8 cellular contexts compared by ENCODE assay signal in the genomic region with DNA sequence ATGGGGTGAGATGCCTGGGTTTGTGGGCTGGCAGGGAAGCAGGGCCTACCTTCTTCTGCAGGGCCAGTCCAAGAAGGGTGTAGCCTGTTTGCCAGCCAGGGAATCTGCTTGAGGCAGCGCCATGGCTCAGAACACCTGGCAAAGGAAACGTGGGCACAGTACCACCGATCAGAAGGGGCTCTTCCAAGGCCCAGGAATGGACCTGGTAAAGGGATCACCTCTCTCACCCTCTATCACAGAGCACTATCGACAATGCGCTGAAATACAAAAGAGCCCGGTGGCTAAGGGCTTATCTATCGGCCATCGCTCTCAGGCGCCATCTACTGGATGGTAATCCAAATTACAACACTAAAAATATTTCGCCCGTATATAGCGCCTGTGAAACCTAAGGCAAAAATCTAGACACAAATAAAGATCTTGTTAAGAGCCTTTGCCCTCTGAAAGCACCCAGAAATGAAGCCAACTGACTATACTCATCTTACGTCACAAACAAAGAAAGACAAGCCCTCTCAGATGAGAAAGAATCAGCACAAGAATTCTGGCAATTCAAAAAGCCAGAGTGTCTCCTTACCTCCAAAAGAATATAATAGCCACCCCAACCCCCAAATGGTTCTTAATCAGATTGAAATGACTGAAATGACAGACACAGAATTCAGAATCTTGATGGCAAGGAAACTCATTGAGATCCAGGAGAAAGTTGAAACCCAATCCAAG.
DNase-seq lines count a peak whose midpoint lies in the region; ATAC-seq and TF ChIP-seq lines count a peak whose summit lies in the region.

No MANE protein-coding gene starts in this region.

- peak; percentile 57 for TF ChIP-seq CTCF in SU-DHL-6 (IDR thresholded peaks at IDR 0.05; ENCODE audit: insufficient read depth, low read length, poor library complexity, severe bottlenecking)
- TF ChIP-seq CTCF in parathyroid adenoma (IDR thresholded peaks at IDR 0.05), result peak; percentile 6

- intact Hi-C loops in activated CD4-positive, alpha-beta T cell treated with anti-CD3 and anti-CD28 coated beads for 36 hours (cut with DNase I, micrococcal nuclease), result loop anchor here (1.0 to 10.0 kb wide), 4 partner anchors 197 to 747 kb away; a partner anchor contains a TSS

- H3K27ac ChIP-seq in SU-DHL-6 (ENCODE audit: low read depth, low read length) (no peak overlapping the region), parathyroid adenoma (no peak overlapping the region)

- no peaks in the 10 kb centered on the region for H3K4me1 ChIP-seq in parathyroid adenoma

- peaks cover 25% of the 10 kb centered on the region for H3K27me3 Mint-ChIP-seq in activated CD4-positive, alpha-beta T cell treated with anti-CD3 and anti-CD28 coated beads for 36 hours
- H3K27me3 Mint-ChIP-seq in effector memory CD8-positive, alpha-beta T cell, result peaks cover 32 to 47% of the 10 kb centered on the region in 2 donors

- no peaks in the 10 kb centered on the region for H3K9me2 ChIP-seq in SU-DHL-6 (replicated peaks; ENCODE audit: insufficient read depth, low read length)

- H3K9ac ChIP-seq in SU-DHL-6 (ENCODE audit: low read length) (no peak overlapping the region), parathyroid adenoma (no peak overlapping the region)

- POLR2A ChIA-PET in activated CD4-positive, alpha-beta T cell treated with anti-CD3 and anti-CD28 coated beads for 36 hours (lab: Charles Lee), result no interaction called here

- CTCF ChIA-PET in activated CD4-positive, alpha-beta T cell treated with anti-CD3 and anti-CD28 coated beads for 36 hours (lab: Charles Lee), result interaction anchor here (2.4 kb wide), 1 partner anchor 197 kb away, joined by 16 read pairs; no protein-coding TSS in a partner anchor

- peaks cover 2% of the 10 kb centered on the region for H3K36me3 Mint-ChIP-seq in activated CD4-positive, alpha-beta T cell treated with anti-CD3 and anti-CD28 coated beads for 36 hours (ENCODE audit: low read depth)
- H3K36me3 Mint-ChIP-seq in effector memory CD8-positive, alpha-beta T cell (ENCODE audit: insufficient read depth), result no peaks in the 10 kb centered on the region

- H4K20me1 ChIP-seq in SU-DHL-6 (ENCODE audit: low read depth, low read length), result no peaks in the 10 kb centered on the region

- H3F3A ChIP-seq in SU-DHL-6 (ENCODE audit: insufficient read depth), result no peaks in the 10 kb centered on the region

- H3K4me3 ChIP-seq in SU-DHL-6 (ENCODE audit: insufficient read depth, low read length, poor library complexity, severe bottlenecking), result no peak overlapping the region
- H3K4me3 ChIP-seq in parathyroid adenoma (ENCODE audit: low read depth, low read length), result no peak overlapping the region

- no peak overlapping the region for H3K4me2 ChIP-seq in SU-DHL-6 (ENCODE audit: low read depth, low read length, poor library complexity, severe bottlenecking)
- H3K4me2 ChIP-seq in parathyroid adenoma (ENCODE audit: low read length), result no peak overlapping the region

- H3K4me3 Mint-ChIP-seq in activated CD4-positive, alpha-beta T cell treated with anti-CD3 and anti-CD28 coated beads for 36 hours, result no peak overlapping the region
- H3K4me3 Mint-ChIP-seq in effector memory CD8-positive, alpha-beta T cell, result no peak overlapping the region

- H3K79me2 ChIP-seq in SU-DHL-6 (ENCODE audit: insufficient read depth, low read length) (no peaks in the 10 kb centered on the region), parathyroid adenoma (no peaks in the 10 kb centered on the region)

- H3K27me3 ChIP-seq in SU-DHL-6 (ENCODE audit: low read length) (no peaks in the 10 kb centered on the region), parathyroid adenoma (ENCODE audit: control insufficient read depth, insufficient read depth, low read length) (no peaks in the 10 kb centered on the region)

- H3K9me3 Mint-ChIP-seq in activated CD4-positive, alpha-beta T cell treated with anti-CD3 and anti-CD28 coated beads for 36 hours (ENCODE audit: low read depth), result no peaks in the 10 kb centered on the region
- no peaks in the 10 kb centered on the region for H3K9me3 Mint-ChIP-seq in effector memory CD8-positive, alpha-beta T cell

- no peak overlapping the region for H3K27ac Mint-ChIP-seq in activated CD4-positive, alpha-beta T cell treated with anti-CD3 and anti-CD28 coated beads for 36 hours
- no peak overlapping the region for H3K27ac Mint-ChIP-seq in effector memory CD8-positive, alpha-beta T cell

- no peaks in the 10 kb centered on the region for H3K36me3 ChIP-seq in SU-DHL-6 (ENCODE audit: low read length)
- no peaks in the 10 kb centered on the region for H3K36me3 ChIP-seq in parathyroid adenoma (ENCODE audit: control insufficient read depth, insufficient read depth, low read length)

- H3K9me3 ChIP-seq in SU-DHL-6 (ENCODE audit: insufficient read depth, low read length), result no peaks in the 10 kb centered on the region
- H3K9me3 ChIP-seq in parathyroid adenoma (ENCODE audit: control insufficient read depth, low read length), result no peaks in the 10 kb centered on the region

- H3K4me1 Mint-ChIP-seq in activated CD4-positive, alpha-beta T cell treated with anti-CD3 and anti-CD28 coated beads for 36 hours, result no peaks in the 10 kb centered on the region
- H3K4me1 Mint-ChIP-seq in effector memory CD8-positive, alpha-beta T cell (ENCODE audit: low read depth in 2 of 2), result no peaks in the 10 kb centered on the region

- peak; percentile 49 for DNase-seq in activated CD4-positive, alpha-beta T cell treated with anti-CD3 and anti-CD28 coated beads for 36 hours
- DNase-seq in activated CD4-positive, alpha-beta T cell treated with anti-CD3 and anti-CD28 coated beads, Interleukin-2, amount 50 U/mL, for 1 hour, result no peak
- peak; percentile 38 to 40 (median 40) for DNase-seq in effector memory CD8-positive, alpha-beta T cell
- DNase-seq in NCI-H446 treated with DMSO at 0.1 percent for 48 hours (lab: John Stamatoyannopoulos, UW) (no peak), pons (ENCODE audit: low spot score) (no peak)

- no peak overlapping the region for H2AFZ ChIP-seq in SU-DHL-6 (ENCODE audit: low read depth, low read length, severe bottlenecking)
- H2AFZ ChIP-seq in parathyroid adenoma, result no peak overlapping the region

- peak; percentile 70 for ATAC-seq in activated CD4-positive, alpha-beta T cell treated with anti-CD3 and anti-CD28 coated beads for 36 hours
- peak; percentile 68 for ATAC-seq in HG03025 (IDR thresholded peaks at IDR 0.05; ENCODE audit: low FRiP score, unreplicated experiment)
- peak; percentile 79 for ATAC-seq in effector memory CD8-positive, alpha-beta T cell (replicated peaks)

Comparison
In these comparisons a context has a peak if more than half of its experiments do, and no peak if none do; other contexts are left out.
1. DNase-seq: peak in activated CD4-positive, alpha-beta T cell treated with anti-CD3 and anti-CD28 coated beads for 36 hours (single experiment) and effector memory CD8-positive, alpha-beta T cell (3 of 3); none in activated CD4-positive, alpha-beta T cell treated with anti-CD3 and anti-CD28 coated beads, Interleukin-2, amount 50 U/mL, for 1 hour (single experiment), NCI-H446 treated with DMSO at 0.1 percent for 48 hours (single experiment) and pons (single experiment).
2. Peak in every context shown above with its lines, with median percentiles within 50 percentile points of each other: ATAC-seq.